ENCODE assay signal across 1 cellular context in the genomic region with DNA sequence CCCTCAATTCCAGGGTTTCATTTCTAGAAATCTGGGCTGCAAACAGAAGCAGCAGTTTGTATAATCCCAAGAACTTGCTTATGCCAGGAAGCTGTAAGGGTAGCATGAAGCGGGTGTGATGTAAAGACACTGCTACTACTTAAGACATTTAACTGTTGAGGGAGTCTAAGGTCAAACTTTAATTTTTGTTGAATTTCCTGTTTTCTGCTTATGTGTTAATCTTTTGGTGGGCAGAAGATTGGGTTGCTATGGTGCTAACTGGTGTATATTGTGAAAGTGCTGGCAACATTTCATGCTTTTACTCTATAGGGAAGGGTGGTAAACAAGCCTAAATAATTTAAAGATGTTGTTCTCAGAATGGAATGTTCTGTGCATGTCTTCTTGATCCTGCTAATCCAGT.
TF ChIP-seq lines count a peak whose summit lies in the region.

No MANE protein-coding gene starts in this region.

TF ChIP-seq in GM23338, 12 proteins besides CTCF, POLR2A, EP300 and RAD21 (continued from another document):
- TF ChIP-seq REST (IDR thresholded peaks at IDR 0.05; ENCODE audit: unreplicated experiment): no peak
- no peak for TF ChIP-seq ZNF462 (CRISPR knock-in tag; IDR thresholded peaks at IDR 0.05)
- no peak for TF ChIP-seq STAT1 (IDR thresholded peaks at IDR 0.05; ENCODE audit: unreplicated experiment)
- TF ChIP-seq ZNF331 (CRISPR knock-in tag; IDR thresholded peaks at IDR 0.05; ENCODE audit: low read depth): no peak
- no peak for TF ChIP-seq JUNB (IDR thresholded peaks at IDR 0.05; ENCODE audit: unreplicated experiment)
- TF ChIP-seq POLR2AphosphoS5 (IDR thresholded peaks at IDR 0.05; ENCODE audit: low read depth): no peak
